ENCODE assay signal across 11 cellular contexts in the genomic region with DNA sequence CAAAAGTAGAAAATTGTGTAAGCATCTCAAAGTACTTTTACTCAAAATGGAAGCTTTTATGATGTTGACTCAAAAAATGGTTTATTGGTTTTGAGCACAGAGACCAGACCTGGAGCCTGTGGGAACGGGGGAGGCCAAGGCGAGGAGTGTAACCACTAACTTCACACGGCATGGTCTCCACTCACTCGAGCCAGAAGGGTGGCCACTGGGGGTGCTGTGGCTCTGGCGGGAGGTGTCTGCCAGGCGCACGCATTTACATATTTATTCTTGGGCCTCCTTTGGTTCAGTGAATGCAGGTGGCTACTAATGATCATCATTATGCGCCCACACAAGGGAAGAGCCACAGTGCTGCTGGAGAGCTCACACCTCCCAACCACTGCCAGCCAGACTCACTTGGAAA.
DNase-seq lines count a peak whose midpoint lies in the region; ATAC-seq, FAIRE-seq and TF ChIP-seq lines count a peak whose summit lies in the region.
"Had no signal": no experiment of that assay in that cellular context is flagged by ENCODE, and none has a peak within 500 bp of the region (broad histone marks: within the 10 kb centered on the region; RNA-seq: fewer than 3 reads in every experiment).

No MANE protein-coding gene starts in this region.

- no peaks in the 10 kb centered on the region; a peak in 1 of 4 replicates for H3K27me3 ChIP-seq in GM12878 (replicated peaks in 1 of 2; ENCODE audit: control insufficient read depth in 2 of 2, insufficient read depth in 2 of 2, low read length in 1 of 2)

- WGBS in GM12878 (ENCODE audit: insufficient coverage, insufficient replicate concordance, low lambda C conversion rate, missing lambda C conversion rate), result 1% methylated on average over 8 of the region's 8 CpGs

- TF ChIP-seq POLR2A in GM12878 (IDR thresholded peaks at IDR 0.05; ENCODE audit: low read depth, low read length), result no peak

- no peaks in the 10 kb centered on the region for H3K36me3 ChIP-seq in GM12878 (ENCODE audit: control insufficient read depth in 2 of 2, insufficient read depth in 2 of 2, low read length in 1 of 2)

- CTCF ChIA-PET in GM12878 (lab: Yijun Ruan, JAX), result no interaction called here

- H3K4me1 ChIP-seq in GM12878 (ENCODE audit: control insufficient read depth, insufficient read depth, low read length), result no peaks in the 10 kb centered on the region; the same call in 1 of the 2 replicates

- ATAC-seq in GM12878 (peak; percentile 88), HG02840 (IDR thresholded peaks at IDR 0.05; ENCODE audit: low FRiP score, unreplicated experiment) (no peak)
- ATAC-seq: activated CD4-positive, CD25-positive, alpha-beta regulatory T cell treated with anti-CD3 and anti-CD28 coated beads, Interleukin-2, amount 50 U/mL, for 24 hours had no signal

- DNase-seq in DMS 273 (lab: John Stamatoyannopoulos, UW; ENCODE audit: unreplicated experiment) (peak; percentile 52), DMS 273 treated with DMSO at 0.1 percent for 48 hours (lab: John Stamatoyannopoulos, UW) (no peak), NCI-H146 (lab: John Stamatoyannopoulos, UW) (peak; percentile 88), GM12878 (ENCODE audit: low read depth, low spot score) (no peak), retinal pigment epithelial cell (ENCODE audit: low read depth) (no peak), glomerular visceral epithelial cell (ENCODE audit: extremely low spot score) (no peak)
- no peak for DNase-seq in activated CD8-positive, alpha-beta memory T cell treated with anti-CD3 and anti-CD28 coated beads, Interleukin-2, amount 50 U/mL, for 48 hours
- DNase-seq: GOT3, retina had no signal

- no peaks in the 10 kb centered on the region for H3K9me3 ChIP-seq in GM12878 (replicated peaks; ENCODE audit: control insufficient read depth, insufficient read depth, low read length)

- peak; percentile 35 to 55 (median 52) for TF ChIP-seq CTCF in GM12878 (IDR thresholded peaks at IDR 0.05 in 2 of 3, conservative IDR thresholded peaks at IDR 0.05 in 1 of 3; ENCODE audit: control insufficient read depth in 2 of 3, extremely low read depth in 1 of 3, insufficient read depth in 1 of 3, low read depth in 3 of 3, low read length in 3 of 3)
- peak; percentile 23 for TF ChIP-seq CTCF in retinal pigment epithelial cell (conservative IDR thresholded peaks at IDR 0.05; ENCODE audit: low read depth, low read length)

- SMC1A ChIA-PET in GM12878 (lab: Charles Lee; ENCODE audit: uncharacterized antibody, unreplicated experiment), result no interaction called here

- no peaks in the 10 kb centered on the region for H4K20me1 ChIP-seq in GM12878 (ENCODE audit: control insufficient read depth, insufficient read depth)

- TF ChIP-seq RAD21 in GM12878 (IDR thresholded peaks at IDR 0.05; ENCODE audit: insufficient read depth, low read depth, low read length), result peak; percentile 50

- no peak overlapping the region for H2AFZ ChIP-seq in GM12878 (ENCODE audit: control insufficient read depth, low read depth, low read length)

- FAIRE-seq in GM12878 (lab: Jason Lieb, UNC), result no peak

- TF ChIP-seq EP300 in GM12878 (IDR thresholded peaks at IDR 0.05; ENCODE audit: borderline replicate concordance in 1 of 2, control insufficient read depth in 1 of 2, low read depth in 2 of 2, low read length in 2 of 2), result no peak

- BruUV-seq in GM12878 (replicated peaks; lab: Mats Ljungman, UMichigan), result no TSS peak

- H3K27ac ChIP-seq in GM12878 (ENCODE audit: control insufficient read depth, insufficient read depth), result no peak overlapping the region

- no peak overlapping the region for H3K9ac ChIP-seq in GM12878 (ENCODE audit: control insufficient read depth, insufficient read depth, low read length)

- in situ Hi-C loops in GM12878 (cut with MboI), result no loop called here

- intact Hi-C loops in GM12878 (cut with micrococcal nuclease; ENCODE audit: unreplicated experiment), result loop anchor here (5.0 kb wide), 1 partner anchor 47 kb away; no protein-coding TSS in a partner anchor

- POLR2A ChIA-PET in GM12878 (lab: Charles Lee), result no interaction called here

- no peak overlapping the region for H3K4me3 ChIP-seq in GM12878
- no peak overlapping the region for H3K4me3 ChIP-seq in retinal pigment epithelial cell (ENCODE audit: low read length)

- RAD21 ChIA-PET in GM12878 (lab: Charles Lee; ENCODE audit: unreplicated experiment), result no interaction called here

- no peaks in the 10 kb centered on the region for H3K79me2 ChIP-seq in GM12878 (ENCODE audit: control insufficient read depth, insufficient read depth, low read length)

- H3K4me2 ChIP-seq in GM12878 (ENCODE audit: control insufficient read depth, insufficient read depth), result no peak overlapping the region

TF ChIP-seq in GM12878, 131 proteins besides CTCF, POLR2A, EP300 and RAD21:
- TF ChIP-seq CREB1 (IDR thresholded peaks at IDR 0.05; ENCODE audit: low read depth), result peak; percentile 30; the same call in 1 of the 2 replicates
- TF ChIP-seq POU2F2 (IDR thresholded peaks at IDR 0.05; ENCODE audit: borderline replicate concordance, low read depth, low read length), result peak; percentile 85; the same call in 1 of the 3 replicates
- no peak for TF ChIP-seq RELA (IDR thresholded peaks at IDR 0.05; ENCODE audit: borderline replicate concordance, partially characterized antibody)
- TF ChIP-seq RUNX3 (IDR thresholded peaks at IDR 0.05; ENCODE audit: low read length), result peak; percentile 64
- TF ChIP-seq YY1 (IDR thresholded peaks at IDR 0.05; ENCODE audit: low read depth, low read length), result 0 out of 2 replicates have a peak, but pooled peaks have one; percentile 21

Comparison
In these comparisons a context has a peak if more than half of its experiments do, and no peak if none do; other contexts are left out.
1. DNase-seq: peak in DMS 273 (single experiment) and NCI-H146 (single experiment); none in DMS 273 treated with DMSO at 0.1 percent for 48 hours (single experiment), GM12878 (single experiment), retinal pigment epithelial cell (single experiment), glomerular visceral epithelial cell (single experiment) and activated CD8-positive, alpha-beta memory T cell treated with anti-CD3 and anti-CD28 coated beads, Interleukin-2, amount 50 U/mL, for 48 hours (single experiment).